Comparison of ENCODE assay signal across 1 cellular context in genomic region chr16:21534561-21534960, GRCh38.
A peak's percentile ranks its signal among the peaks of the same experiment; 100 is the strongest.
TF ChIP-seq lines count a peak whose summit lies in the region.

No MANE protein-coding gene starts in this region.

TF ChIP-seq in HepG2, 621 proteins besides CTCF, POLR2A, EP300 and RAD21 (continued from another document):
- TF ChIP-seq, protein P1, sequence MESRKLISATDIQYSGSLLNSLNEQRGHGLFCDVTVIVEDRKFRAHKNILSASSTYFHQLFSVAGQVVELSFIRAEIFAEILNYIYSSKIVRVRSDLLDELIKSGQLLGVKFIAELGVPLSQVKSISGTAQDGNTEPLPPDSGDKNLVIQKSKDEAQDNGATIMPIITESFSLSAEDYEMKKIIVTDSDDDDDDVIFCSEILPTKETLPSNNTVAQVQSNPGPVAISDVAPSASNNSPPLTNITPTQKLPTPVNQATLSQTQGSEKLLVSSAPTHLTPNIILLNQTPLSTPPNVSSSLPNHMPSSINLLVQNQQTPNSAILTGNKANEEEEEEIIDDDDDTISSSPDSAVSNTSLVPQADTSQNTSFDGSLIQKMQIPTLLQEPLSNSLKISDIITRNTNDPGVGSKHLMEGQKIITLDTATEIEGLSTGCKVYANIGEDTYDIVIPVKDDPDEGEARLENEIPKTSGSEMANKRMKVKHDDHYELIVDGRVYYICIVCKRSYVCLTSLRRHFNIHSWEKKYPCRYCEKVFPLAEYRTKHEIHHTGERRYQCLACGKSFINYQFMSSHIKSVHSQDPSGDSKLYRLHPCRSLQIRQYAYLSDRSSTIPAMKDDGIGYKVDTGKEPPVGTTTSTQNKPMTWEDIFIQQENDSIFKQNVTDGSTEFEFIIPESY (CRISPR knock-in tag; IDR thresholded peaks at IDR 0.05), result peak; percentile 97
- 0 out of 2 replicates have a peak, but pooled peaks have one; percentile 25 for TF ChIP-seq NBN (conservative IDR thresholded peaks at IDR 0.05)
- TF ChIP-seq ZKSCAN8 (CRISPR knock-in tag; IDR thresholded peaks at IDR 0.05; ENCODE audit: borderline replicate concordance), result 0 out of 2 replicates have a peak, but pooled peaks have one; percentile 31
- peak; percentile 57; the same call in 1 of the 2 replicates for TF ChIP-seq MXD4 (CRISPR knock-in tag; IDR thresholded peaks at IDR 0.05)
- peak; percentile 44; the same call in 1 of the 2 replicates for TF ChIP-seq FOSL2 (CRISPR knock-in tag; IDR thresholded peaks at IDR 0.05)
- TF ChIP-seq MXI1 (IDR thresholded peaks at IDR 0.05; ENCODE audit: borderline replicate concordance, low read depth, low read length), result peak; percentile 12; the same call in 1 of the 3 replicates
- peak; percentile 47; the same call in 1 of the 2 replicates for TF ChIP-seq ZNF580 (CRISPR knock-in tag; IDR thresholded peaks at IDR 0.05; ENCODE audit: borderline replicate concordance, low read depth)
- TF ChIP-seq, protein P2, sequence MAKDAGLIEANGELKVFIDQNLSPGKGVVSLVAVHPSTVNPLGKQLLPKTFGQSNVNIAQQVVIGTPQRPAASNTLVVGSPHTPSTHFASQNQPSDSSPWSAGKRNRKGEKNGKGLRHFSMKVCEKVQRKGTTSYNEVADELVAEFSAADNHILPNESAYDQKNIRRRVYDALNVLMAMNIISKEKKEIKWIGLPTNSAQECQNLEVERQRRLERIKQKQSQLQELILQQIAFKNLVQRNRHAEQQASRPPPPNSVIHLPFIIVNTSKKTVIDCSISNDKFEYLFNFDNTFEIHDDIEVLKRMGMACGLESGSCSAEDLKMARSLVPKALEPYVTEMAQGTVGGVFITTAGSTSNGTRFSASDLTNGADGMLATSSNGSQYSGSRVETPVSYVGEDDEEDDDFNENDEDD (CRISPR knock-in tag; IDR thresholded peaks at IDR 0.05; ENCODE audit: borderline replicate concordance), result peak; percentile 56; the same call in 1 of the 2 replicates
- 0 out of 2 replicates have a peak, but pooled peaks have one; percentile 29 for TF ChIP-seq ERF (CRISPR knock-in tag; IDR thresholded peaks at IDR 0.05)
- TF ChIP-seq HOXA3 (CRISPR knock-in tag; IDR thresholded peaks at IDR 0.05), result peak; percentile 86
- TF ChIP-seq, protein P3, sequence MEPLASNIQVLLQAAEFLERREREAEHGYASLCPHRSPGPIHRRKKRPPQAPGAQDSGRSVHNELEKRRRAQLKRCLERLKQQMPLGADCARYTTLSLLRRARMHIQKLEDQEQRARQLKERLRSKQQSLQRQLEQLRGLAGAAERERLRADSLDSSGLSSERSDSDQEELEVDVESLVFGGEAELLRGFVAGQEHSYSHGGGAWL (CRISPR knock-in tag; IDR thresholded peaks at IDR 0.05), result 0 out of 2 replicates have a peak, but pooled peaks have one; percentile 41
- TF ChIP-seq ZNF768 (CRISPR knock-in tag; IDR thresholded peaks at IDR 0.05), result peak; percentile 55; the same call in 1 of the 2 replicates
- 0 out of 2 replicates have a peak, but pooled peaks have one; percentile 31 for TF ChIP-seq TGIF2 (CRISPR knock-in tag; IDR thresholded peaks at IDR 0.05)
